ENCODE assay signal across 18 cellular contexts in genomic region chr2:36497570-36498163, GRCh38.
"Had no signal": no experiment of that assay in that cellular context is flagged by ENCODE, and none has a peak within 500 bp of the region (broad histone marks: within the 10 kb centered on the region; RNA-seq: fewer than 3 reads in every experiment).

No MANE protein-coding gene starts in this region.

- H3K4me3 ChIP-seq: cardiac muscle cell, heart right ventricle, lower lobe of right lung, sigmoid colon, spleen, testis, upper lobe of left lung had no signal

- H3K27me3 ChIP-seq: heart right ventricle, sigmoid colon, spleen, testis, upper lobe of left lung had no signal

- H3K79me2 ChIP-seq: parathyroid adenoma had no signal

- DNase-seq: activated CD4-positive, alpha-beta T cell treated with anti-CD3 and anti-CD28 coated beads for 1 hour; amniotic stem cell; erythroblast; heart right ventricle; left cardiac atrium; lower lobe of right lung; natural killer cell; sigmoid colon; spleen; stimulated activated CD4-positive, alpha-beta T cell treated with anti-CD3 and anti-CD28 coated beads, Interleukin-4, amount 100 ng/mL, for 4 hours; SW 1271; T-helper 2 cell; testis; upper lobe of left lung; WERI-Rb-1 had no signal

- H3K36me3 ChIP-seq: cardiac muscle cell, WERI-Rb-1 had no signal

- H3K9me3 ChIP-seq: heart right ventricle, lower lobe of right lung, sigmoid colon, spleen, testis, upper lobe of left lung had no signal

- ATAC-seq: left cardiac atrium; lower lobe of right lung; natural killer cell; stimulated activated memory B cell treated with anti-CD40 and anti-IgM and Interleukin-4, amounts not matched to agents 10 μg/mL and 1 μg/mL and 100 μg/mL, for 72 hours had no signal

- H3K4me1 ChIP-seq: lower lobe of right lung, parathyroid adenoma, testis had no signal

- H3K27ac ChIP-seq: cardiac muscle cell, heart right ventricle, lower lobe of right lung, parathyroid adenoma, spleen, testis, upper lobe of left lung, WERI-Rb-1 had no signal

- H2AFZ ChIP-seq: parathyroid adenoma had no signal

- H3K9ac ChIP-seq: parathyroid adenoma had no signal
